In the genomic region with DNA sequence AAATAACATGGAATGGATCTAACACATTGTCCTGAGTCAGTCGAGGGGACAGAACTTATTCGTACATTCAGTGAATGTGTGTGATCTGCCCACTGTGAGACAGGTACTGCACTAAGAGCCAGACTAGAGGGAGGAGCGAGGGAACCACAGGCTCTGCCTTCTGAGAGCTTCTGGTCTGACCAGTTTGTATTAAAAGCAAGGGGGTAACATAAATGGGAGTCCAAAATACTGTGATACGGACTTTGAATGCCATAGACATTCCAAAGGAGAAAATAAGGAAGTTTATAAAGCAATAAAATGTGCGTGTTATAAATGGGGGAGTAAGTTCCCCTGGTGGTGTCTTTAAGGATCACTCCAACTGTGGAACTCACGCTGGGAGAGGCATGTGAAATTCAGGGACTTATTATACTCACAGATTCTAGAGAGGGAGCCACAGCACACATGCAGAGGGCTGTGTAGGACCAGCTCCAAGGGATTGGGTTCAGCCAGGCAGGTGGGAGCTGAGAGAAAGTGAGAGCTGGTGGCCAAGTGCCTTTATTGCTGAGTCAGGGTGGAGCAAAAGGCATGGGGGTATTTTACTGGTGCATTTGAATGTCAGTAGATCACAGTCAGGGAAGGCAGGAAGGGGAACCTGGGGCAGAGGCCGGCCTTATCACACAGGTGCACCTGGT, we compare ENCODE assay signal across 1 cellular context.
TF ChIP-seq lines count a peak whose summit lies in the region.

No MANE protein-coding gene starts in this region.

TF ChIP-seq in H1, 55 proteins besides CTCF, POLR2A, EP300 and RAD21:
- TF ChIP-seq MAFK (IDR thresholded peaks at IDR 0.05; ENCODE audit: low read depth, low read length), result peak; percentile 94
- TF ChIP-seq SP4 (IDR thresholded peaks at IDR 0.05; ENCODE audit: low read length), result no peak
- 0 out of 4 replicates have a peak, but pooled peaks of 1 of the 2 experiments have one; percentile 13 for TF ChIP-seq HDAC2 (IDR thresholded peaks at IDR 0.05; ENCODE audit: borderline replicate concordance in 1 of 2, low read depth in 2 of 2, low read length in 2 of 2)
- peak; percentile 95 for TF ChIP-seq BACH1 (IDR thresholded peaks at IDR 0.05; ENCODE audit: low read length)
